ENCODE assay signal across 20 cellular contexts in genomic region chr17:61135782-61136181, GRCh38.
A peak's percentile ranks its signal among the peaks of the same experiment; 100 is the strongest.
DNase-seq lines count a peak whose midpoint lies in the region; ATAC-seq and TF ChIP-seq lines count a peak whose summit lies in the region.
"Had no signal": no experiment of that assay in that cellular context is flagged by ENCODE, and none has a peak within 500 bp of the region (broad histone marks: within the 10 kb centered on the region; RNA-seq: fewer than 3 reads in every experiment).

No MANE protein-coding gene starts in this region.

- H3K27me3 Mint-ChIP-seq in activated naive CD4-positive, alpha-beta T cell treated with anti-CD3 and anti-CD28 coated beads for 36 hours (ENCODE audit: low read depth) = no peaks in the 10 kb centered on the region
- H3K27me3 Mint-ChIP-seq in mesothelial cell of epicardium (ENCODE audit: low read depth) = no peaks in the 10 kb centered on the region
- H3K27me3 Mint-ChIP-seq: activated CD4-positive, alpha-beta memory T cell treated with anti-CD3 and anti-CD28 coated beads for 36 hours; effector memory CD8-positive, alpha-beta T cell had no signal

- no peak for TF ChIP-seq CTCF in mesothelial cell of epicardium (IDR thresholded peaks at IDR 0.05; ENCODE audit: unreplicated experiment)
- no peak for TF ChIP-seq CTCF in spleen (IDR thresholded peaks at IDR 0.05 in 8 of 11, conservative IDR thresholded peaks at IDR 0.05 in 3 of 11)

- H3K27me3 ChIP-seq in spleen (replicated peaks in 1 of 7) = no peaks in the 10 kb centered on the region

- peaks cover 28% of the 10 kb centered on the region for H3K4me1 Mint-ChIP-seq in activated naive CD4-positive, alpha-beta T cell treated with anti-CD3 and anti-CD28 coated beads for 36 hours (ENCODE audit: low read depth)
- peaks cover 68% of the 10 kb centered on the region for H3K4me1 Mint-ChIP-seq in mesothelial cell of epicardium
- H3K4me1 Mint-ChIP-seq: WTC11 had no signal

- H3K36me3 ChIP-seq in spleen = no peaks in the 10 kb centered on the region
- H3K36me3 ChIP-seq: BLaER1 treated with 17β-estradiol and CSF1 and Interleukin-3, amounts not matched to agents 10 nM and 100 nM had no signal

- no peaks in the 10 kb centered on the region for H3K36me3 Mint-ChIP-seq in activated naive CD4-positive, alpha-beta T cell treated with anti-CD3 and anti-CD28 coated beads for 36 hours (ENCODE audit: low read depth)
- H3K36me3 Mint-ChIP-seq in mesothelial cell of epicardium = no peaks in the 10 kb centered on the region
- H3K36me3 Mint-ChIP-seq: activated CD4-positive, alpha-beta memory T cell treated with anti-CD3 and anti-CD28 coated beads for 36 hours; WTC11 had no signal

- no peak for ATAC-seq in GM19351 (IDR thresholded peaks at IDR 0.05; ENCODE audit: unreplicated experiment)
- no peak for ATAC-seq in HG02678 (IDR thresholded peaks at IDR 0.05; ENCODE audit: unreplicated experiment)
- ATAC-seq: effector memory CD8-positive, alpha-beta T cell; HCT116; Panc1; WTC11 had no signal

- DNase-seq in activated naive CD4-positive, alpha-beta T cell treated with anti-CD3 and anti-CD28 coated beads for 36 hours = no peak
- no peak for DNase-seq in activated naive CD4-positive, alpha-beta T cell treated with Interleukin-2 at 50 U/mL for 16 hours
- DNase-seq in mesothelial cell of epicardium (ENCODE audit: low spot score in 2 of 2, unreplicated experiment in 2 of 2) = no peak
- peak; percentile 72 for DNase-seq in spleen
- DNase-seq in NCI-H1694 treated with DMSO at 0.1 percent for 48 hours (lab: John Stamatoyannopoulos, UW) = no peak
- DNase-seq: activated CD4-positive, alpha-beta memory T cell treated with anti-CD3 and anti-CD28 coated beads for 36 hours; activated naive CD4-positive, alpha-beta T cell; effector memory CD8-positive, alpha-beta T cell; immature natural killer cell; mammary epithelial cell; NCI-H2107; substantia nigra had no signal

- H3K27ac Mint-ChIP-seq in activated naive CD4-positive, alpha-beta T cell treated with anti-CD3 and anti-CD28 coated beads for 36 hours = no peak overlapping the region
- H3K27ac Mint-ChIP-seq in mesothelial cell of epicardium = peak overlapping the region; percentile 2
- H3K27ac Mint-ChIP-seq: activated CD4-positive, alpha-beta memory T cell treated with anti-CD3 and anti-CD28 coated beads for 36 hours; effector memory CD8-positive, alpha-beta T cell; T-helper 2 cell treated with Interferon-gamma antibody and Interleukin-4, amounts not matched to agents 5 μg/mL and 100 μg/mL, for 36 hours; WTC11 had no signal

- WGBS in spleen, 5 donors = 75 to 89% (median 79%) methylated on average over 14 of the region's 14 CpGs

- intact Hi-C loops in activated naive CD4-positive, alpha-beta T cell treated with anti-CD3 and anti-CD28 coated beads for 36 hours (cut with micrococcal nuclease) = no loop called here
- intact Hi-C loops in spleen (cut with DNase I; ENCODE audit: low total_unique reads) = no loop called here

- CTCF ChIA-PET in activated naive CD4-positive, alpha-beta T cell treated with anti-CD3 and anti-CD28 coated beads for 36 hours (lab: Charles Lee) = interaction anchor here (0.6 kb wide), 1 partner anchor 14 kb away, joined by 3 read pairs; no protein-coding TSS in a partner anchor

- H3K4me1 ChIP-seq in spleen = peaks cover 4 to 36% (median 22%) of the 10 kb centered on the region in 6 donors

- H3K27ac ChIP-seq in cingulate gyrus (ENCODE audit: low read depth, low read length) = peak overlapping the region; percentile 34
- H3K27ac ChIP-seq in spleen = peak overlapping the region in 3 of 8 donors; percentile 8 to 44 (median 26)
- H3K27ac ChIP-seq: BLaER1 treated with 17β-estradiol and CSF1 and Interleukin-3, amounts not matched to agents 10 nM and 100 nM had no signal

- peak overlapping the region; percentile 2 for H3K4me3 Mint-ChIP-seq in activated naive CD4-positive, alpha-beta T cell treated with anti-CD3 and anti-CD28 coated beads for 36 hours
- no peak overlapping the region for H3K4me3 Mint-ChIP-seq in mesothelial cell of epicardium
- H3K4me3 Mint-ChIP-seq: activated CD4-positive, alpha-beta memory T cell treated with anti-CD3 and anti-CD28 coated beads for 36 hours; effector memory CD8-positive, alpha-beta T cell; T-helper 2 cell treated with Interferon-gamma antibody and Interleukin-4, amounts not matched to agents 5 μg/mL and 100 μg/mL, for 36 hours; WTC11 had no signal

- H3K9me3 ChIP-seq in spleen = no peaks in the 10 kb centered on the region
- H3K9me3 ChIP-seq: BLaER1 treated with 17β-estradiol and CSF1 and Interleukin-3, amounts not matched to agents 10 nM and 100 nM had no signal

- no peaks in the 10 kb centered on the region for H3K9me3 Mint-ChIP-seq in activated naive CD4-positive, alpha-beta T cell treated with anti-CD3 and anti-CD28 coated beads for 36 hours
- H3K9me3 Mint-ChIP-seq in mesothelial cell of epicardium = no peaks in the 10 kb centered on the region
- H3K9me3 Mint-ChIP-seq: activated CD4-positive, alpha-beta memory T cell treated with anti-CD3 and anti-CD28 coated beads for 36 hours; effector memory CD8-positive, alpha-beta T cell; immature natural killer cell; T-helper 2 cell treated with Interferon-gamma antibody and Interleukin-4, amounts not matched to agents 5 μg/mL and 100 μg/mL, for 36 hours; WTC11 had no signal

- peak overlapping the region in 2 of 8 donors; percentile 9 to 25 for H3K4me3 ChIP-seq in spleen
- H3K4me3 ChIP-seq: BLaER1 treated with 17β-estradiol and CSF1 and Interleukin-3, amounts not matched to agents 10 nM and 100 nM had no signal

- no peak for TF ChIP-seq POLR2A in spleen (IDR thresholded peaks at IDR 0.05)
